Comparison of ENCODE assay signal across 37 cellular contexts in the genomic region with DNA sequence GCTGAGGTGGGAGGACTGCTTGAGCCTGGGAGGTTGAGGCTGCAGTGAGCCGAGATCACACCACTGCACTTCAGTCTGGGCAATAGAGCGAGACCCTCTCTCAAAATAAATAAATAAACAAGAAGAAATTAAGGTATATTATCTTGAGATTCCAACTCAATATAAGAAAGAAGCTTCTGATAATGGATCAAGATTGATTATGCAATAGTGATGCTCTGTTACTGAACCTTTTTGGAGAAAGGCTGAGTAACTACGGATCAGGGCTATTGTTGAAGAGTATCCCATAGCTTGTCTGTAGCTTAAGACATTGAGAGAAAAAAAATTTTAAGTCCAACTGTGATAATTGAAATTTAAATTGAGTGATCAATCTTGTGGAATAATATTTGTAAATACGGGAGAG. TPM values are rescaled to one million over a fixed set of nuclear protein-coding genes. Genes with fewer than 3 reads are reported as not detected.
"Had no signal": no experiment of that assay in that cellular context is flagged by ENCODE, and none has a peak within 500 bp of the region (broad histone marks: within the 10 kb centered on the region; RNA-seq: fewer than 3 reads in every experiment).

No MANE protein-coding gene starts in this region.

- H3K27ac ChIP-seq: adrenal gland, body of pancreas, brain microvascular endothelial cell, breast epithelium, WERI-Rb-1 had no signal

- DNase-seq: activated B cell treated with CpG ODN at 0.5 μM for 24 hours; activated CD4-positive, alpha-beta memory T cell treated with anti-CD3 and anti-CD28 coated beads for 36 hours; activated CD4-positive, alpha-beta T cell treated with anti-CD3 and anti-CD28 coated beads for 4 hours; activated CD4-positive, alpha-beta T cell treated with anti-CD3 and anti-CD28 coated beads, Interleukin-2, amount 10 ng/mL, durations not matched to agents 24 days and 14 days; activated CD4-positive, alpha-beta T cell treated with anti-CD3 and anti-CD28 coated beads, Interleukin-2, amount 50 U/mL, for 1 hour; activated CD4-positive, alpha-beta T cell treated with anti-CD3 and anti-CD28 coated beads, Interleukin-2, amount 50 U/mL, for 4 hours; activated CD4-positive, CD25-positive, alpha-beta regulatory T cell treated with anti-CD3 and anti-CD28 coated beads, Interleukin-2, amount 50 U/mL, for 72 hours; activated CD8-positive, alpha-beta memory T cell treated with anti-CD3 and anti-CD28 coated beads, Interleukin-2, amount 50 U/mL, for 4 hours; activated CD8-positive, alpha-beta T cell treated with anti-CD3 and anti-CD28 coated beads for 36 hours; activated effector memory CD4-positive, alpha-beta T cell treated with anti-CD3 and anti-CD28 coated beads, Interleukin-2, amount 50 U/mL, for 16 hours; activated gamma-delta T cell treated with Interleukin-2 at 50 U/mL for 16 hours; activated naive CD4-positive, alpha-beta T cell; activated naive CD4-positive, alpha-beta T cell treated with anti-CD3 and anti-CD28 coated beads for 36 hours; activated naive CD4-positive, alpha-beta T cell treated with anti-CD3 and anti-CD28 coated beads, Interleukin-2, amount 50 U/mL, for 16 hours; activated naive CD8-positive, alpha-beta T cell treated with anti-CD3 and anti-CD28 coated beads for 36 hours; activated T-cell treated with anti-CD3 and anti-CD28 coated beads for 4 hours; activated T-cell treated with anti-CD3 and anti-CD28 coated beads, Interleukin-2, amount 50 U/mL, for 1 hour; activated T-cell treated with anti-CD3 and anti-CD28 coated beads, Interleukin-2, amount 50 U/mL, for 4 hours; activated T-cell treated with anti-CD3 and anti-CD28 coated beads, Interleukin-2, amount 50 U/mL, for 72 hours; adrenal gland; amniotic stem cell; aorta; body of pancreas; brain microvascular endothelial cell; central memory CD4-positive, alpha-beta T cell; T-helper 2 cell; T-helper 9 cell; WERI-Rb-1 had no signal

- H3K36me3 ChIP-seq: adrenal gland, brain microvascular endothelial cell, breast epithelium, WERI-Rb-1 had no signal

- H3K4me3 ChIP-seq: adrenal gland, body of pancreas, breast epithelium had no signal

- H3K4me1 Mint-ChIP-seq: activated B cell treated with CpG ODN at 0.5 μM for 24 hours; activated CD4-positive, alpha-beta T cell treated with anti-CD3 and anti-CD28 coated beads, Interleukin-2, amount 10 ng/mL, durations not matched to agents 24 days and 14 days; activated naive CD8-positive, alpha-beta T cell treated with anti-CD3 and anti-CD28 coated beads for 36 hours; activated T-helper 17 cell treated with anti-CD3 and anti-CD28 coated beads, Interleukin-2, amount 50 U/mL, for 72 hours had no signal

- ATAC-seq: activated CD8-positive, alpha-beta T cell treated with anti-CD3 and anti-CD28 coated beads for 36 hours; activated naive CD4-positive, alpha-beta T cell treated with anti-CD3 and anti-CD28 coated beads, Interleukin-2, amount 50 U/mL, for 72 hours; activated T-cell treated with anti-CD3 and anti-CD28 coated beads, Interleukin-2, amount 50 U/mL, for 4 hours; activated T-cell treated with anti-CD3 and anti-CD28 coated beads, Interleukin-2, amount 50 U/mL, for 72 hours; activated T-helper 17 cell treated with anti-CD3 and anti-CD28 coated beads, Interleukin-2, amount 50 U/mL, for 72 hours; body of pancreas had no signal

- H3K4me1 ChIP-seq: adrenal gland, breast epithelium had no signal

- H3K9me3 Mint-ChIP-seq: activated B cell treated with CpG ODN at 0.5 μM for 24 hours; activated CD4-positive, alpha-beta T cell treated with anti-CD3 and anti-CD28 coated beads, Interleukin-2, amount 10 ng/mL, durations not matched to agents 24 days and 14 days; activated naive CD4-positive, alpha-beta T cell treated with anti-CD3 and anti-CD28 coated beads for 36 hours; activated T-cell treated with anti-CD3 and anti-CD28 coated beads, Interleukin-2, amount 50 U/mL, for 4 hours; activated T-helper 1 cell treated with anti-CD3 and anti-CD28 coated beads, Interleukin-12 subunit alpha, Interleukin-12 subunit beta, Interleukin-2, Interleukin-4 antibody, amounts not matched to agents 30 ng/mL and 10 ng/mL and 1 ng/mL, durations not matched to agents 14 hours and 24 hours and 36 hours; T-helper 1 cell treated with Interleukin-12 subunit alpha and Interleukin-12 subunit beta and Interleukin-4 antibody, amounts not matched to agents 30 μg/mL and 1 μg/mL, for 36 hours; T-helper 2 cell treated with Interferon-gamma antibody and Interleukin-4, amounts not matched to agents 5 μg/mL and 100 μg/mL, for 36 hours had no signal

- H3K36me3 Mint-ChIP-seq: activated CD4-positive, alpha-beta memory T cell treated with anti-CD3 and anti-CD28 coated beads for 36 hours; activated naive CD4-positive, alpha-beta T cell treated with anti-CD3 and anti-CD28 coated beads, Interleukin-2, amount 50 U/mL, for 72 hours; activated naive CD8-positive, alpha-beta T cell treated with anti-CD3 and anti-CD28 coated beads for 36 hours had no signal

- H3K4me3 Mint-ChIP-seq: activated B cell treated with CpG ODN at 0.5 μM for 24 hours; activated CD4-positive, alpha-beta memory T cell treated with anti-CD3 and anti-CD28 coated beads for 36 hours; activated CD4-positive, alpha-beta T cell treated with anti-CD3 and anti-CD28 coated beads, Interleukin-2, amount 10 ng/mL, durations not matched to agents 24 days and 14 days; activated CD8-positive, alpha-beta T cell treated with anti-CD3 and anti-CD28 coated beads for 36 hours; activated naive CD4-positive, alpha-beta T cell treated with anti-CD3 and anti-CD28 coated beads for 36 hours; activated naive CD8-positive, alpha-beta T cell treated with anti-CD3 and anti-CD28 coated beads for 36 hours; activated T-cell treated with anti-CD3 and anti-CD28 coated beads, Interleukin-2, amount 50 U/mL, for 4 hours; activated T-cell treated with anti-CD3 and anti-CD28 coated beads, Interleukin-2, amount 50 U/mL, for 72 hours; activated T-helper 1 cell treated with anti-CD3 and anti-CD28 coated beads, Interleukin-12 subunit alpha, Interleukin-12 subunit beta, Interleukin-2, Interleukin-4 antibody, amounts not matched to agents 30 ng/mL and 10 ng/mL and 1 ng/mL, durations not matched to agents 14 hours and 24 hours and 36 hours; activated T-helper 17 cell treated with anti-CD3 and anti-CD28 coated beads, Interleukin-2, amount 50 U/mL, for 72 hours; T-helper 1 cell treated with Interleukin-12 subunit alpha and Interleukin-12 subunit beta and Interleukin-4 antibody, amounts not matched to agents 30 μg/mL and 1 μg/mL, for 36 hours; T-helper 2 cell treated with Interferon-gamma antibody and Interleukin-4, amounts not matched to agents 5 μg/mL and 100 μg/mL, for 36 hours had no signal

- H3K27ac Mint-ChIP-seq: activated B cell treated with CpG ODN at 0.5 μM for 24 hours; activated CD4-positive, alpha-beta memory T cell treated with anti-CD3 and anti-CD28 coated beads for 36 hours; activated CD4-positive, alpha-beta T cell treated with anti-CD3 and anti-CD28 coated beads, Interleukin-2, amount 10 ng/mL, durations not matched to agents 24 days and 14 days; activated CD8-positive, alpha-beta T cell treated with anti-CD3 and anti-CD28 coated beads for 36 hours; activated naive CD4-positive, alpha-beta T cell treated with anti-CD3 and anti-CD28 coated beads for 36 hours; activated naive CD4-positive, alpha-beta T cell treated with anti-CD3 and anti-CD28 coated beads, Interleukin-2, amount 50 U/mL, for 72 hours; activated naive CD8-positive, alpha-beta T cell treated with anti-CD3 and anti-CD28 coated beads for 36 hours; activated T-cell treated with anti-CD3 and anti-CD28 coated beads, Interleukin-2, amount 50 U/mL, for 72 hours; activated T-helper 1 cell treated with anti-CD3 and anti-CD28 coated beads, Interleukin-12 subunit alpha, Interleukin-12 subunit beta, Interleukin-2, Interleukin-4 antibody, amounts not matched to agents 30 ng/mL and 10 ng/mL and 1 ng/mL, durations not matched to agents 14 hours and 24 hours and 36 hours; activated T-helper 17 cell treated with anti-CD3 and anti-CD28 coated beads, Interleukin-2, amount 50 U/mL, for 72 hours; T-helper 1 cell treated with Interleukin-12 subunit alpha and Interleukin-12 subunit beta and Interleukin-4 antibody, amounts not matched to agents 30 μg/mL and 1 μg/mL, for 36 hours; T-helper 2 cell treated with Interferon-gamma antibody and Interleukin-4, amounts not matched to agents 5 μg/mL and 100 μg/mL, for 36 hours had no signal

- H3K9me3 ChIP-seq: adrenal gland, body of pancreas, breast epithelium had no signal

- H3K27me3 ChIP-seq: adrenal gland, body of pancreas, brain microvascular endothelial cell, breast epithelium had no signal

- FAIRE-seq: astrocyte, colon had no signal

- H3K27me3 Mint-ChIP-seq: activated B cell treated with CpG ODN at 0.5 μM for 24 hours; activated CD4-positive, alpha-beta memory T cell treated with anti-CD3 and anti-CD28 coated beads for 36 hours; activated CD4-positive, alpha-beta T cell treated with anti-CD3 and anti-CD28 coated beads, Interleukin-2, amount 10 ng/mL, durations not matched to agents 24 days and 14 days; activated CD8-positive, alpha-beta T cell treated with anti-CD3 and anti-CD28 coated beads for 36 hours; activated naive CD8-positive, alpha-beta T cell treated with anti-CD3 and anti-CD28 coated beads for 36 hours; activated T-helper 17 cell treated with anti-CD3 and anti-CD28 coated beads, Interleukin-2, amount 50 U/mL, for 72 hours had no signal

RNA-seq across cellular contexts. Expression of a gene that starts 17.7 kb away (rescaled TPM):
- total RNA-seq: activated B cell treated with CpG ODN at 0.5 μM for 24 hours; activated CD4-positive, alpha-beta memory T cell treated with anti-CD3 and anti-CD28 coated beads for 36 hours; activated CD4-positive, alpha-beta T cell treated with anti-CD3 and anti-CD28 coated beads, Interleukin-2, amount 10 ng/mL, durations not matched to agents 24 days and 14 days; activated CD8-positive, alpha-beta memory T cell treated with anti-CD3 and anti-CD28 coated beads for 36 hours; activated CD8-positive, alpha-beta T cell treated with anti-CD3 and anti-CD28 coated beads for 36 hours; activated naive CD4-positive, alpha-beta T cell treated with anti-CD3 and anti-CD28 coated beads for 36 hours; activated naive CD4-positive, alpha-beta T cell treated with anti-CD3 and anti-CD28 coated beads, Interleukin-2, amount 50 U/mL, for 72 hours; activated naive CD8-positive, alpha-beta T cell treated with anti-CD3 and anti-CD28 coated beads for 36 hours; activated T-cell treated with anti-CD3 and anti-CD28 coated beads, Interleukin-2, amount 50 U/mL, for 72 hours; activated T-helper 1 cell treated with anti-CD3 and anti-CD28 coated beads, Interleukin-12 subunit alpha, Interleukin-12 subunit beta, Interleukin-2, Interleukin-4 antibody, amounts not matched to agents 30 ng/mL and 10 ng/mL and 1 ng/mL, durations not matched to agents 14 hours and 24 hours and 36 hours; activated T-helper 17 cell treated with anti-CD3 and anti-CD28 coated beads, Interleukin-2, amount 50 U/mL, for 72 hours had no signal
